ENCODE assay signal across 8 cellular contexts in genomic region chr10:92241158-92241500, GRCh38. TPM values are rescaled to one million over a fixed set of nuclear protein-coding genes. Genes with fewer than 3 reads are reported as not detected.
DNase-seq lines count a peak whose midpoint lies in the region; ATAC-seq and TF ChIP-seq lines count a peak whose summit lies in the region.

No MANE protein-coding gene starts in this region.

- peaks cover 1% of the 10 kb centered on the region for H3K79me1 ChIP-seq in neuronal stem cell (ENCODE audit: low read depth, low read length)

- peaks cover 5 to 30% (median 20%) of the 10 kb centered on the region in 3 experiments for H3K27me3 ChIP-seq in neuronal stem cell (ENCODE audit: control insufficient read depth in 3 of 3, insufficient read depth in 3 of 3, low read depth in 1 of 3, low read length in 3 of 3)

- no peak overlapping the region for H2BK15ac ChIP-seq in neuronal stem cell (ENCODE audit: low read length)

- no peak overlapping the region for H2BK12ac ChIP-seq in neuronal stem cell (ENCODE audit: low read length)

- H4K91ac ChIP-seq in neuronal stem cell (ENCODE audit: low read depth, low read length, poor library complexity), result no peak overlapping the region

- no peak overlapping the region for H3K14ac ChIP-seq in neuronal stem cell (ENCODE audit: low read length)

- ATAC-seq in T-cell (replicated peaks in 1 of 4), result peak in 1 of 4 experiments; percentile 22
- no peak for ATAC-seq in HG02884 (IDR thresholded peaks at IDR 0.05; ENCODE audit: unreplicated experiment)

- peaks cover 44 to 50% (median 47%) of the 10 kb centered on the region in 3 donors for H3K4me1 Mint-ChIP-seq in T-cell

- no peak overlapping the region for H2AK5ac ChIP-seq in neuronal stem cell (ENCODE audit: low read depth, low read length)

- no peak overlapping the region for H2BK5ac ChIP-seq in neuronal stem cell (ENCODE audit: low read length)

- no CpG with 5 or more reads among the region's 9 CpGs for WGBS in neuronal stem cell (ENCODE audit: extremely low coverage in 2 of 2, insufficient read length in 2 of 2, insufficient replicate concordance in 1 of 2), 2 donors

- peaks cover 2 to 3% of the 10 kb centered on the region in 2 donors for H3K4me1 ChIP-seq in neuronal stem cell (ENCODE audit: control insufficient read depth in 2 of 2, insufficient read depth in 1 of 2, low read depth in 1 of 2, low read length in 2 of 2)

- H3K27me3 Mint-ChIP-seq in T-cell, result no peaks in the 10 kb centered on the region

- H3K4me3 ChIP-seq in fibroblast of the aortic adventitia (ENCODE audit: low read depth, low read length) (peak overlapping the region; percentile 84), neuronal stem cell (ENCODE audit: low read length in 2 of 2) (peak overlapping the region in 1 of 2 donors; percentile 51)

- peak overlapping the region; percentile 71 to 77 for H3K27ac Mint-ChIP-seq in T-cell

- H3K4me3 Mint-ChIP-seq in T-cell, result peak overlapping the region; percentile 86 to 98 (median 87)

- H3K36me3 ChIP-seq in neuronal stem cell (replicated peaks in 1 of 2; ENCODE audit: control insufficient read depth in 2 of 2, insufficient read depth in 2 of 2, low read length in 2 of 2), result no peaks in the 10 kb centered on the region

- H3K4ac ChIP-seq in neuronal stem cell (ENCODE audit: low read length), result no peak overlapping the region

- no peak overlapping the region for H3K18ac ChIP-seq in neuronal stem cell (ENCODE audit: low read length)

- H3K9me3 ChIP-seq in neuronal stem cell (replicated peaks in 1 of 2; ENCODE audit: control insufficient read depth in 2 of 2, insufficient read depth in 1 of 2, low read depth in 1 of 2, low read length in 2 of 2), result no peaks in the 10 kb centered on the region

- no peak overlapping the region for H2BK120ac ChIP-seq in neuronal stem cell (ENCODE audit: low read depth, low read length)

- H3K36me3 Mint-ChIP-seq in T-cell, result no peaks in the 10 kb centered on the region

- peak overlapping the region; percentile 79 for H2AFZ ChIP-seq in neuronal stem cell (ENCODE audit: low read length)

- no peak for TF ChIP-seq CTCF in fibroblast of the aortic adventitia (IDR thresholded peaks at IDR 0.05; ENCODE audit: insufficient read depth, low read length)

- H3K27ac ChIP-seq in neuronal stem cell (replicated peaks; ENCODE audit: low read length), result peak overlapping the region; percentile 66

- DNase-seq in NCI-H510A (lab: John Stamatoyannopoulos, UW) (peak; percentile 35), NCI-H510A treated with DMSO at 0.1 percent for 48 hours (lab: John Stamatoyannopoulos, UW) (no peak), T-cell (peak in 2 of 34 experiments; percentile 6 to 9), fibroblast of the aortic adventitia (ENCODE audit: low read depth) (no peak), neuronal stem cell (ENCODE audit: low spot score) (peak; percentile 44), T-helper 9 cell (no peak), T1000 (lab: John Stamatoyannopoulos, UW) (no peak)

- H4K8ac ChIP-seq in neuronal stem cell (ENCODE audit: low read depth, low read length), result no peak overlapping the region

- no peak overlapping the region for H3K9ac ChIP-seq in neuronal stem cell (ENCODE audit: low read depth, low read length, poor library complexity)

- peak overlapping the region; percentile 49 for H3K4me2 ChIP-seq in neuronal stem cell (ENCODE audit: insufficient read depth, low read length, poor library complexity, severe bottlenecking)

- no peaks in the 10 kb centered on the region for H3K9me3 Mint-ChIP-seq in T-cell

- POLR2A ChIA-PET in T-cell (lab: Charles Lee), result no interaction called here

- CTCF ChIA-PET in T-cell (lab: Charles Lee), result no interaction called here

- no peak overlapping the region for H3K23ac ChIP-seq in neuronal stem cell (ENCODE audit: low read depth, low read length, poor library complexity)

RNA-seq across cellular contexts. Expression of gene CPEB3, which starts 49.7 kb away (rescaled TPM):
- 1 to 10 TPM; 2.7 to 4.1 (median 3.1) TPM for total RNA-seq in T-cell
- total RNA-seq in fibroblast of the aortic adventitia (ENCODE audit: low replicate concordance), result 0.99 and 1.7 TPM in 2 replicates
- 0.71 TPM for polyA plus RNA-seq in neuronal stem cell (2013, experiment 1 of 2)
- polyA plus RNA-seq in neuronal stem cell (2013, experiment 2 of 2), result 0.65 TPM

RNA-seq across cellular contexts. Expression of gene MARCHF5, which starts 49.8 kb away (rescaled TPM):
- total RNA-seq in T-cell, result 10 to 100 TPM; 22.8 to 37.9 (median 32.7) TPM
- total RNA-seq in fibroblast of the aortic adventitia (ENCODE audit: low replicate concordance), result 13.5 and 14.0 TPM in 2 replicates
- 31.2 TPM for polyA plus RNA-seq in neuronal stem cell (2013, experiment 1 of 2)
- 29.9 TPM for polyA plus RNA-seq in neuronal stem cell (2013, experiment 2 of 2)

Comparison
In these comparisons a context has a peak if more than half of its experiments do, and no peak if none do; other contexts are left out.
1. DNase-seq: peak in NCI-H510A (single experiment) and neuronal stem cell (single experiment); none in NCI-H510A treated with DMSO at 0.1 percent for 48 hours (single experiment), fibroblast of the aortic adventitia (single experiment), T-helper 9 cell (single experiment) and T1000 (single experiment).